In genomic region chr1:108746382-108747127, GRCh38 we compare ENCODE assay signal across 1 cellular context.
TF ChIP-seq lines count a peak whose summit lies in the region.

STXBP3 (plus strand) TSS chr1:108746674; CDS start chr1:108746738, 64 bp downstream.

TF ChIP-seq in K562, 482 proteins besides CTCF, POLR2A, EP300 and RAD21 (continued from another document and continues in another):
- TF ChIP-seq ZBTB40 (IDR thresholded peaks at IDR 0.05) (peak; percentile 69), ZBTB40 (CRISPR knock-in tag; IDR thresholded peaks at IDR 0.05) (no peak), ZNF133 (CRISPR knock-in tag; IDR thresholded peaks at IDR 0.05) (no peak), ZC3H8 (IDR thresholded peaks at IDR 0.05) (no peak), SETDB1 (IDR thresholded peaks at IDR 0.05; ENCODE audit: low read length) (no peak), CBX1 (IDR thresholded peaks at IDR 0.05; ENCODE audit: low read depth) (peak; percentile 80; the same call in 1 of the 2 replicates), ESRRB (CRISPR knock-in tag; IDR thresholded peaks at IDR 0.05; ENCODE audit: borderline replicate concordance) (no peak), ZBTB2 (IDR thresholded peaks at IDR 0.05) (peak; percentile 60; the same call in 1 of the 2 replicates), HOXB6 (CRISPR knock-in tag; IDR thresholded peaks at IDR 0.05; ENCODE audit: borderline replicate concordance) (no peak), LARP7 (IDR thresholded peaks at IDR 0.05) (peak; percentile 67; the same call in 1 of the 2 replicates), ZNF785 (CRISPR knock-in tag; IDR thresholded peaks at IDR 0.05) (no peak), GABPB1 (CRISPR knock-in tag; IDR thresholded peaks at IDR 0.05) (peak; percentile 85), PRMT5 (CRISPR knock-in tag; IDR thresholded peaks at IDR 0.05) (no peak), SRSF9 (IDR thresholded peaks at IDR 0.05; ENCODE audit: borderline replicate concordance, low read depth, low read length) (no peak), TCF7L2 (IDR thresholded peaks at IDR 0.05; ENCODE audit: low read depth, low read length) (no peak), CUX1 (CRISPR knock-in tag; IDR thresholded peaks at IDR 0.05) (0 out of 2 replicates have a peak, but pooled peaks have one; percentile 29), ELF4 (CRISPR knock-in tag; IDR thresholded peaks at IDR 0.05) (0 out of 2 replicates have a peak, but pooled peaks have one; percentile 6), DLX4 (CRISPR knock-in tag; IDR thresholded peaks at IDR 0.05) (no peak), SNRNP70 (optimal IDR thresholded peaks at IDR 0.05; ENCODE audit: low read depth, low read length) (no peak), IRF9 (tag; IDR thresholded peaks at IDR 0.05) (no peak), CBX8 (IDR thresholded peaks at IDR 0.05; ENCODE audit: borderline replicate concordance, extremely low read depth, low read depth, low read length, poor library complexity, severe bottlenecking) (no peak), HCFC1 (IDR thresholded peaks at IDR 0.05; ENCODE audit: low read depth, low read length) (peak; percentile 67), BCL6 (CRISPR knock-in tag; IDR thresholded peaks at IDR 0.05) (no peak), SMARCE1 (IDR thresholded peaks at IDR 0.05) (peak; percentile 62), MED1 (CRISPR knock-in tag; IDR thresholded peaks at IDR 0.05; ENCODE audit: borderline replicate concordance) (no peak), LCOR (CRISPR knock-in tag; IDR thresholded peaks at IDR 0.05) (peak; percentile 83)
